10 cellular contexts compared by ENCODE assay signal in genomic region chr15:43516801-43517353, GRCh38. TPM values are rescaled to one million over a fixed set of nuclear protein-coding genes. Genes with fewer than 3 reads are reported as not detected.
DNase-seq lines count a peak whose midpoint lies in the region; ATAC-seq lines count a peak whose summit lies in the region.
"Had no signal": no experiment of that assay in that cellular context is flagged by ENCODE, and none has a peak within 500 bp of the region (broad histone marks: within the 10 kb centered on the region; RNA-seq: fewer than 3 reads in every experiment).

No MANE protein-coding gene starts in this region.

- H3K9me3 Mint-ChIP-seq in stimulated activated naive CD8-positive, alpha-beta T cell treated with anti-CD3 and anti-CD28 coated beads, Interleukin-15, Interleukin-2, amounts not matched to agents 100 ng/mL and 50 ng/mL, for 24 hours, result no peaks in the 10 kb centered on the region
- H3K9me3 Mint-ChIP-seq: naive B cell had no signal

- peak overlapping the region; percentile 17 for H3K27ac Mint-ChIP-seq in stimulated activated naive CD8-positive, alpha-beta T cell treated with anti-CD3 and anti-CD28 coated beads, Interleukin-15, Interleukin-2, amounts not matched to agents 100 ng/mL and 50 ng/mL, for 24 hours

- no peaks in the 10 kb centered on the region for H3K36me3 Mint-ChIP-seq in stimulated activated naive CD8-positive, alpha-beta T cell treated with anti-CD3 and anti-CD28 coated beads, Interleukin-15, Interleukin-2, amounts not matched to agents 100 ng/mL and 50 ng/mL, for 24 hours (ENCODE audit: low read depth)
- H3K36me3 Mint-ChIP-seq: naive B cell had no signal

- no peak for DNase-seq in stimulated activated naive CD8-positive, alpha-beta T cell treated with anti-CD3 and anti-CD28 coated beads, Interleukin-15, Interleukin-2, amounts not matched to agents 100 U/mL and 50 U/mL, for 24 hours
- DNase-seq in dedifferentiated amniotic fluid mesenchymal stem cell (ENCODE audit: extremely low spot score) (peak; percentile 57), myocyte (ENCODE audit: low read depth) (peak; percentile 91), ureter (ENCODE audit: low spot score) (no peak), NCI-H2227 treated with DMSO at 0.1 percent for 48 hours (lab: John Stamatoyannopoulos, UW) (no peak)
- DNase-seq in activated effector memory CD4-positive, alpha-beta T cell treated with Interleukin-2 at 50 U/mL for 16 hours, result no peak
- DNase-seq: activated T-cell treated with anti-CD3 and anti-CD28 coated beads, Interleukin-2, amount 50 U/mL, for 1 hour; naive B cell had no signal

- H3K4me3 Mint-ChIP-seq in stimulated activated naive CD8-positive, alpha-beta T cell treated with anti-CD3 and anti-CD28 coated beads, Interleukin-15, Interleukin-2, amounts not matched to agents 100 ng/mL and 50 ng/mL, for 24 hours, result no peak overlapping the region

- no peak for ATAC-seq in stimulated activated naive CD8-positive, alpha-beta T cell treated with anti-CD3 and anti-CD28 coated beads, Interleukin-15, Interleukin-2, amounts not matched to agents 100 U/mL and 50 U/mL, for 24 hours
- ATAC-seq in esophagus mucosa, result no peak

- H3K27me3 Mint-ChIP-seq in stimulated activated naive CD8-positive, alpha-beta T cell treated with anti-CD3 and anti-CD28 coated beads, Interleukin-15, Interleukin-2, amounts not matched to agents 100 ng/mL and 50 ng/mL, for 24 hours, result peaks cover 22% of the 10 kb centered on the region

- H3K4me1 Mint-ChIP-seq in stimulated activated naive CD8-positive, alpha-beta T cell treated with anti-CD3 and anti-CD28 coated beads, Interleukin-15, Interleukin-2, amounts not matched to agents 100 ng/mL and 50 ng/mL, for 24 hours (ENCODE audit: low read depth), result peaks cover 40% of the 10 kb centered on the region

RNA-seq across cellular contexts. Expression of gene MAP1A, which starts 0.5 kb away (rescaled TPM):
- 332 and 364 TPM in 2 replicates for total RNA-seq in myocyte
- 158 TPM for polyA plus RNA-seq in myocyte (2012)
- 16.4 TPM for total RNA-seq in ureter
- 0.76 TPM for total RNA-seq in esophagus mucosa

RNA-seq across cellular contexts. Expression of gene TP53BP1, which starts 23.9 kb away (rescaled TPM):
- total RNA-seq in myocyte (74.8 and 86.4 TPM in 2 replicates), ureter (73.0 TPM), esophagus mucosa (16.5 TPM)
- polyA plus RNA-seq in myocyte (2012), result 53.2 TPM

Comparison
In these comparisons a context has a peak if more than half of its experiments do, and no peak if none do; other contexts are left out.
1. DNase-seq: peak in dedifferentiated amniotic fluid mesenchymal stem cell (single experiment) and myocyte (single experiment); none in stimulated activated naive CD8-positive, alpha-beta T cell treated with anti-CD3 and anti-CD28 coated beads, Interleukin-15, Interleukin-2, amounts not matched to agents 100 U/mL and 50 U/mL, for 24 hours (single experiment), ureter (single experiment), activated effector memory CD4-positive, alpha-beta T cell treated with Interleukin-2 at 50 U/mL for 16 hours (single experiment) and NCI-H2227 treated with DMSO at 0.1 percent for 48 hours (single experiment).
2. RNA of gene MAP1A, which starts 0.5 kb away (total RNA-seq): 332 to 364 TPM in myocyte; 16.4 TPM in ureter (single experiment) and 0.76 TPM in esophagus mucosa (single experiment); every median in the first group is over 10 times any median in the second.